ENCODE assay signal across 19 cellular contexts in the genomic region with DNA sequence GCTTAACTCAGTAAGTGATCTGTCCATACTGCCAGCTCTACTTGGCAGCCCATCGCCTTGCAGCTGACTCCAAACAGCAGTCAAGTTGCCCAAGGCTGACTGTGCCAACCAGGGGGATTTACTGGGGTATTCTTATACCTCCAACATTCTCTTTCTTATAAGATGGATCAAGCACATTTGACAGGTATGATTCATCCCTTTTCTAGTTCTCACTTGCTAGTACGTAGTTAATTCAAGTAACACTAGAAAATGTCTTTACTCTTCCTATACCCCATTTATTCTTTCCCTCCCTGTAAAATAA.
A peak's percentile ranks its signal among the peaks of the same experiment; 100 is the strongest.
DNase-seq lines count a peak whose midpoint lies in the region; ATAC-seq and TF ChIP-seq lines count a peak whose summit lies in the region.
"Had no signal": no experiment of that assay in that cellular context is flagged by ENCODE, and none has a peak within 500 bp of the region (broad histone marks: within the 10 kb centered on the region; RNA-seq: fewer than 3 reads in every experiment).

No MANE protein-coding gene starts in this region.

- TF ChIP-seq CTCF in H9 (conservative IDR thresholded peaks at IDR 0.05), result no peak
- no peak for TF ChIP-seq CTCF in foreskin keratinocyte (conservative IDR thresholded peaks at IDR 0.05)
- no peak for TF ChIP-seq CTCF in psoas muscle (IDR thresholded peaks at IDR 0.05)

- no peak overlapping the region for H3K4me2 ChIP-seq in H9 (ENCODE audit: insufficient read depth, insufficient read length, low read length)

- no peak overlapping the region for H2AK5ac ChIP-seq in H9 (ENCODE audit: insufficient read length, low read length)

- H4K91ac ChIP-seq in H9 (ENCODE audit: insufficient read length, low read depth, low read length), result no peak overlapping the region

- H3K18ac ChIP-seq in H9 (ENCODE audit: insufficient read length, low read depth, low read length), result no peak overlapping the region

- no peaks in the 10 kb centered on the region for H3K9me3 ChIP-seq in H9 (ENCODE audit: control insufficient read depth, low read depth, low read length)
- H3K9me3 ChIP-seq in psoas muscle, result no peaks in the 10 kb centered on the region
- H3K9me3 ChIP-seq: BE2C, Caco-2 had no signal

- H4K20me1 ChIP-seq in H9 (ENCODE audit: control insufficient read depth, insufficient read depth, insufficient read length), result no peaks in the 10 kb centered on the region

- no peak overlapping the region for H2BK20ac ChIP-seq in H9 (ENCODE audit: low read depth, low read length, poor library complexity, severe bottlenecking)

- intact Hi-C loops in psoas muscle (cut with DNase I), result no loop called here

- H3K27ac ChIP-seq in H9 (ENCODE audit: insufficient read length, low read depth, low read length) (no peak overlapping the region), foreskin keratinocyte (no peak overlapping the region), psoas muscle (no peak overlapping the region)

- no peak overlapping the region for H3K4me3 ChIP-seq in psoas muscle

- no peak overlapping the region for H2BK5ac ChIP-seq in H9 (ENCODE audit: insufficient read length, low read length)

- H3K9ac ChIP-seq in H9 (ENCODE audit: extremely low read depth, insufficient read length, low read length), result no peak overlapping the region

- H3K4me1 ChIP-seq in H9 (ENCODE audit: insufficient read depth, low read length) (no peaks in the 10 kb centered on the region), foreskin keratinocyte (peaks cover 25% of the 10 kb centered on the region), psoas muscle (peaks cover 28% of the 10 kb centered on the region)
- H3K4me1 ChIP-seq: BE2C, Caco-2 had no signal

- H3K27me3 ChIP-seq in H9 (ENCODE audit: insufficient read depth, low read length) (no peaks in the 10 kb centered on the region), foreskin keratinocyte (no peaks in the 10 kb centered on the region), psoas muscle (ENCODE audit: insufficient read depth in 3 of 3, low read length in 2 of 3) (no peaks in the 10 kb centered on the region)
- H3K27me3 ChIP-seq: BE2C had no signal

- H3K56ac ChIP-seq in H9 (ENCODE audit: insufficient read length, low read depth, low read length), result no peak overlapping the region

- H4K5ac ChIP-seq in H9 (ENCODE audit: insufficient read length, low read depth, low read length), result no peak overlapping the region

- no peak overlapping the region for H3T11ph ChIP-seq in H9 (ENCODE audit: low read length)

- H3K36me3 ChIP-seq in psoas muscle (ENCODE audit: insufficient read depth in 1 of 2, low read depth in 1 of 2), result no peaks in the 10 kb centered on the region
- H3K36me3 ChIP-seq: BE2C had no signal

- H3K27me3 Mint-ChIP-seq in H9 (ENCODE audit: low read depth), result no peaks in the 10 kb centered on the region
- no peaks in the 10 kb centered on the region for H3K27me3 Mint-ChIP-seq in stimulated activated memory B cell treated with anti-CD40 and anti-IgM and Interleukin-4, amounts not matched to agents 10 μg/mL and 1 μg/mL and 100 μg/mL, for 72 hours
- H3K27me3 Mint-ChIP-seq: CD4-positive, CD25-positive, alpha-beta regulatory T cell; IgD-negative memory B cell had no signal

- no peak overlapping the region for H3K4me3 Mint-ChIP-seq in H9
- no peak overlapping the region for H3K4me3 Mint-ChIP-seq in stimulated activated memory B cell treated with anti-CD40 and anti-IgM and Interleukin-4, amounts not matched to agents 10 μg/mL and 1 μg/mL and 100 μg/mL, for 72 hours
- H3K4me3 Mint-ChIP-seq: CD4-positive, CD25-positive, alpha-beta regulatory T cell; CD8-positive, alpha-beta memory T cell; IgD-negative memory B cell had no signal

- H3K23ac ChIP-seq in H9 (ENCODE audit: insufficient read length, low read depth, low read length), result no peak overlapping the region

- no peaks in the 10 kb centered on the region for H3K23me2 ChIP-seq in H9 (ENCODE audit: insufficient read length, low read depth, low read length, poor library complexity, severe bottlenecking)

- no peak overlapping the region for H3K14ac ChIP-seq in H9 (ENCODE audit: insufficient read depth, low read length)

- H3K79me1 ChIP-seq in H9 (ENCODE audit: insufficient read depth, low read depth, low read length, poor library complexity, severe bottlenecking), result no peaks in the 10 kb centered on the region

- H2AFZ ChIP-seq in H9 (ENCODE audit: low read length), result no peak overlapping the region

- H4K8ac ChIP-seq in H9 (replicated peaks; ENCODE audit: insufficient read length, low read depth, low read length), result no peak overlapping the region

- H3K36me3 Mint-ChIP-seq in H9 (ENCODE audit: insufficient read depth in 1 of 3, low read depth in 3 of 3), result no peaks in the 10 kb centered on the region
- H3K36me3 Mint-ChIP-seq in stimulated activated memory B cell treated with anti-CD40 and anti-IgM and Interleukin-4, amounts not matched to agents 10 μg/mL and 1 μg/mL and 100 μg/mL, for 72 hours, result peaks cover 24% of the 10 kb centered on the region

- H3K79me2 ChIP-seq in H9 (ENCODE audit: insufficient read depth, low read length), result peaks cover 2% of the 10 kb centered on the region; the same call in 1 of the 2 replicates

- H2BK15ac ChIP-seq in H9 (ENCODE audit: low read depth, low read length), result no peak overlapping the region

- H3K4ac ChIP-seq in H9 (ENCODE audit: low read depth, low read length), result no peak overlapping the region

- peak overlapping the region in 2 of 3 experiments; percentile 24 to 49; a peak in 3 of 7 replicates for H3K27ac Mint-ChIP-seq in H9
- no peak overlapping the region for H3K27ac Mint-ChIP-seq in stimulated activated memory B cell treated with anti-CD40 and anti-IgM and Interleukin-4, amounts not matched to agents 10 μg/mL and 1 μg/mL and 100 μg/mL, for 72 hours
- H3K27ac Mint-ChIP-seq: CD8-positive, alpha-beta memory T cell; IgD-negative memory B cell had no signal

- peak; percentile 58 for ATAC-seq in foreskin keratinocyte
- peak; percentile 68 to 87 (median 80) for ATAC-seq in psoas muscle
- ATAC-seq in stimulated activated memory B cell treated with anti-CD40 and anti-IgM and Interleukin-4, amounts not matched to agents 10 μg/mL and 1 μg/mL and 100 μg/mL, for 72 hours, result no peak
- ATAC-seq in HG02884 (IDR thresholded peaks at IDR 0.05; ENCODE audit: unreplicated experiment), result no peak
- ATAC-seq in HG03442 (IDR thresholded peaks at IDR 0.05; ENCODE audit: unreplicated experiment), result no peak

- no peak for DNase-seq in H9
- peak; percentile 68 for DNase-seq in NCI-H69 (lab: John Stamatoyannopoulos, UW)
- DNase-seq in foreskin keratinocyte, result peak in 1 of 2 donors; percentile 28
- DNase-seq in psoas muscle, result peak in 1 of 2 donors; percentile 65
- DNase-seq: ACHN; BE2C; C1 segment of cervical spinal cord; Caco-2; CD4-positive, CD25-positive, alpha-beta regulatory T cell; CD8-positive, alpha-beta memory T cell; DMS79; GDM1; GOT3; H7; KBM-7 had no signal

- H2BK12ac ChIP-seq in H9 (ENCODE audit: insufficient read length, low read depth, low read length), result no peak overlapping the region

- H2BK120ac ChIP-seq in H9 (ENCODE audit: low read depth, low read length, poor library complexity, severe bottlenecking), result no peak overlapping the region

- no peaks in the 10 kb centered on the region for H3K9me3 Mint-ChIP-seq in H9
- H3K9me3 Mint-ChIP-seq in stimulated activated memory B cell treated with anti-CD40 and anti-IgM and Interleukin-4, amounts not matched to agents 10 μg/mL and 1 μg/mL and 100 μg/mL, for 72 hours, result no peaks in the 10 kb centered on the region
- H3K9me3 Mint-ChIP-seq: CD8-positive, alpha-beta memory T cell; IgD-negative memory B cell had no signal

- no CpG with 5 or more reads among the region's 2 CpGs for WGBS in H9 (ENCODE audit: extremely low coverage, insufficient read length, low lambda C conversion rate)
- 33 to 43% (median 36%) methylated on average over 2 of the region's 2 CpGs for WGBS in psoas muscle, 3 donors

- peaks cover 7% of the 10 kb centered on the region in 2 experiments for H3K4me1 Mint-ChIP-seq in H9
- H3K4me1 Mint-ChIP-seq in stimulated activated memory B cell treated with anti-CD40 and anti-IgM and Interleukin-4, amounts not matched to agents 10 μg/mL and 1 μg/mL and 100 μg/mL, for 72 hours, result peaks cover 32% of the 10 kb centered on the region

Comparison
In these comparisons a context has a peak if more than half of its experiments do, and no peak if none do; other contexts are left out.
1. ATAC-seq: peak in foreskin keratinocyte (single experiment) and psoas muscle (4 of 4); none in stimulated activated memory B cell treated with anti-CD40 and anti-IgM and Interleukin-4, amounts not matched to agents 10 μg/mL and 1 μg/mL and 100 μg/mL, for 72 hours (single experiment), HG02884 (single experiment) and HG03442 (single experiment).